Comparison of ENCODE assay signal across 8 cellular contexts in the genomic region with DNA sequence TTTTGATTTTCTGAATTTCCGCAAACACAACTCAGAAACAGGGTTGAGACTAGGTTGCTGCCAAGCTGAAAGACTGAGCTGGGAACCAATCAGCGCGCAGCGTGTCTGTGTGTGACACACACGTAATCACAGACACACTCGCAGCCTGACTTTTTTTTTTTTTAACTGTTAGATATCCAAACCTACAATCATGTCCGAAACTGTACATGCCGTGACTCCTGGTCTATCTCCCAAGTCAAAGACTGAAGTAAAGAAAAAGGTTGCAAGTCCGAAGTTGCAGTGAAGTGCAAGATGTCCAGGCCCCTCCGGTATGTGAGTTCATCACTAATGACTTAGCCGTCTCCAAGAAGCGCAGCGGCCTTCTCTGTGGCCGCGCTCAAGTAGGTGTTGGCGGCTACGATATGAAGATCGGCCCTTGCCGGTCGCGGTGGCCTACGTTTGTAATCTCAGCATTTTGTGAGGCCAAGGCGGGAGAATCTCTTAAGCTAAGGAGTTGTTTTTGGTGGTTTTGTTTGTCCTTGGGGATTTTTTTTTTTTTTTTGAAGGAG.
DNase-seq lines count a peak whose midpoint lies in the region; ATAC-seq and TF ChIP-seq lines count a peak whose summit lies in the region.

No MANE protein-coding gene starts in this region.

- H3K36me3 Mint-ChIP-seq in CD4-positive, alpha-beta T cell (ENCODE audit: low read depth): peaks cover 40% of the 10 kb centered on the region

- peak; percentile 66 to 91 (median 79) for DNase-seq in CD4-positive, alpha-beta T cell
- DNase-seq in NCI-H2029 (lab: John Stamatoyannopoulos, UW) (peak; percentile 88), inferior parietal cortex (ENCODE audit: extremely low spot score) (peak; percentile 95)
- peak; percentile 8 to 70 (median 64) for DNase-seq in activated CD4-positive, CD25-positive, alpha-beta regulatory T cell (lab: John Stamatoyannopoulos, UW)
- peak; percentile 89 for DNase-seq in central memory CD4-positive, alpha-beta T cell

- CTCF ChIA-PET in CD4-positive, alpha-beta T cell (lab: Charles Lee): interaction anchor here (0.6 to 6.4 kb wide), 11 partner anchors 10 to 103 kb away, joined by 3 to 37 read pairs (median 4); a partner anchor contains a TSS

- H3K27me3 Mint-ChIP-seq in CD4-positive, alpha-beta T cell: no peaks in the 10 kb centered on the region

- intact Hi-C loops in CD4-positive, alpha-beta T cell (cut with DNase I, micrococcal nuclease): loop anchor here in 1 of 2 experiments (1.0 to 5.0 kb wide), 4 partner anchors 9 to 168 kb away; a partner anchor contains a TSS

- no peak for TF ChIP-seq CTCF in CD4-positive, alpha-beta T cell (IDR thresholded peaks at IDR 0.05)

- peak overlapping the region; percentile 87 for H3K27ac ChIP-seq in CD4-positive, alpha-beta T cell (ENCODE audit: low read depth, low read length)
- peak overlapping the region in 19 of 21 experiments; percentile 40 to 84 (median 76) for H3K27ac ChIP-seq in skin epidermis

- no peaks in the 10 kb centered on the region for H3K9me3 Mint-ChIP-seq in CD4-positive, alpha-beta T cell

- H3K4me3 Mint-ChIP-seq in CD4-positive, alpha-beta T cell: peak overlapping the region; percentile 94

- peak overlapping the region; percentile 97 for H3K27ac Mint-ChIP-seq in CD4-positive, alpha-beta T cell

- POLR2A ChIA-PET in CD4-positive, alpha-beta T cell (lab: Charles Lee): interaction anchor here (0.6 to 21.3 kb wide), 37 partner anchors 9 to 1698 kb away, joined by 3 to 1838 read pairs (median 84); a partner anchor contains a TSS

- H3K4me1 Mint-ChIP-seq in CD4-positive, alpha-beta T cell (ENCODE audit: low read depth): peaks cover 58% of the 10 kb centered on the region

- no peaks in the 10 kb centered on the region for H3K27me3 ChIP-seq in CD4-positive, alpha-beta T cell (ENCODE audit: control insufficient read depth, insufficient read depth, low read length)

- H3K9me3 ChIP-seq in CD4-positive, alpha-beta T cell (ENCODE audit: control insufficient read depth, low read length): no peaks in the 10 kb centered on the region

- H3K4me3 ChIP-seq in skin epidermis: peak overlapping the region; percentile 47 to 65 (median 53)

- peak; percentile 49 for ATAC-seq in CD4-positive, alpha-beta T cell (ENCODE audit: poor library complexity)
- ATAC-seq in GM21529 (IDR thresholded peaks at IDR 0.05; ENCODE audit: unreplicated experiment): peak; percentile 33
- no peak for ATAC-seq in HG03571 (IDR thresholded peaks at IDR 0.05; ENCODE audit: unreplicated experiment)
